28 cellular contexts compared by ENCODE assay signal in the genomic region with DNA sequence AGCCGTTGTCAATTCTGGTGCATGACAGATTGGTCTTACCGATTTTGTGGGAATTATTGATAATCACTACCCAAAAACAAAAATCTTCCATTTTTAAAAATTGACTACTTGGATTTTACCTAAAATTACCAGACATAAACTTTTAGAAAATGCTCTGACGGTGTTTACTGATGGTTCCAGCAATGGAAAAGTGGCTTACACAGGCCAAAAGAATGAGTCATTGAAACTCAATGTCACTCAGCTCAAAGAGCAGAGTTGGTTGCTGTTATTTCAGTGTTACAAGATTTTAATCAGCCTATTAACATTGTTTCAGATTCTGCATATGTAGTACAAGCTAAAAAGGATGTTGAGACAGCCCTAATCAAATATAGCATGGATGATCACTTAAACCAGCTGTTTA. TPM values are rescaled to one million over a fixed set of nuclear protein-coding genes. Genes with fewer than 3 reads are reported as not detected.
DNase-seq lines count a peak whose midpoint lies in the region; ATAC-seq, FAIRE-seq and TF ChIP-seq lines count a peak whose summit lies in the region.
"Had no signal": no experiment of that assay in that cellular context is flagged by ENCODE, and none has a peak within 500 bp of the region (broad histone marks: within the 10 kb centered on the region; RNA-seq: fewer than 3 reads in every experiment).

No MANE protein-coding gene starts in this region.

- no peak for TF ChIP-seq RAD21 in K562 (CRISPR knock-in tag; conservative IDR thresholded peaks at IDR 0.05 in 1 of 2, IDR thresholded peaks at IDR 0.05 in 1 of 2)

- no peaks in the 10 kb centered on the region for H3K4me1 Mint-ChIP-seq in endodermal cell
- H3K4me1 Mint-ChIP-seq: H9, IgD-negative memory B cell had no signal

- H3K9me3 Mint-ChIP-seq in endodermal cell, result peaks cover 1% of the 10 kb centered on the region
- H3K9me3 Mint-ChIP-seq: CD4-positive, alpha-beta T cell; H9 had no signal

- no peaks in the 10 kb centered on the region for H3K36me3 Mint-ChIP-seq in endodermal cell (ENCODE audit: low read depth)
- H3K36me3 Mint-ChIP-seq: IgD-negative memory B cell had no signal

- no peaks in the 10 kb centered on the region for H3K36me3 ChIP-seq in K562 (ENCODE audit: control insufficient read depth, insufficient read depth, low read length)
- no peaks in the 10 kb centered on the region for H3K36me3 ChIP-seq in endodermal cell (ENCODE audit: control insufficient read depth, insufficient read depth, low read length)
- H3K36me3 ChIP-seq: BLaER1 treated with 17β-estradiol and CSF1 and Interleukin-3, amounts not matched to agents 10 nM and 100 nM had no signal

- H3K27ac ChIP-seq in K562 (ENCODE audit: extremely low read depth, low read depth, low read length) (no peak overlapping the region), endodermal cell (ENCODE audit: low read depth, low read length) (no peak overlapping the region)
- H3K27ac ChIP-seq: A549; BLaER1 treated with 17β-estradiol and CSF1 and Interleukin-3, amounts not matched to agents 10 nM and 100 nM; GM23248; SK-N-MC had no signal

- no peak for FAIRE-seq in K562 (lab: Jason Lieb, UNC)
- FAIRE-seq: A549, D721Med, GM12878, RCC 7860 had no signal

- no peaks in the 10 kb centered on the region for H4K20me1 ChIP-seq in K562 (replicated peaks; ENCODE audit: control insufficient read depth, insufficient read depth, low read length)
- H4K20me1 ChIP-seq: BLaER1 treated with 17β-estradiol and CSF1 and Interleukin-3, amounts not matched to agents 10 nM and 100 nM had no signal

- no TSS peak for BruUV-seq in K562 (replicated peaks; lab: Mats Ljungman, UMichigan)

- TF ChIP-seq EP300 in K562 (IDR thresholded peaks at IDR 0.05; ENCODE audit: low read length), result no peak

- H3K9me3 ChIP-seq in K562 (replicated peaks; ENCODE audit: control insufficient read depth, insufficient read depth, low read depth, low read length) (no peaks in the 10 kb centered on the region), endodermal cell (ENCODE audit: control insufficient read depth, low read length) (peaks cover 6% of the 10 kb centered on the region)
- H3K9me3 ChIP-seq: A549; BLaER1 treated with 17β-estradiol and CSF1 and Interleukin-3, amounts not matched to agents 10 nM and 100 nM had no signal

- in situ Hi-C loops in K562 (cut with MboI), result no loop called here

- no peaks in the 10 kb centered on the region for H3K9me1 ChIP-seq in K562 (ENCODE audit: control insufficient read depth, insufficient read depth, low read length)

- H3K27me3 Mint-ChIP-seq in endodermal cell (ENCODE audit: insufficient read depth), result peaks cover 2% of the 10 kb centered on the region
- H3K27me3 Mint-ChIP-seq: CD4-positive, alpha-beta T cell; IgD-negative memory B cell had no signal

- no peak overlapping the region for H3K27ac Mint-ChIP-seq in endodermal cell
- H3K27ac Mint-ChIP-seq: CD4-positive, alpha-beta T cell; H9; IgD-negative memory B cell had no signal

- no peak for TF ChIP-seq CTCF in K562 (IDR thresholded peaks at IDR 0.05 in 2 of 3, conservative IDR thresholded peaks at IDR 0.05 in 1 of 3; ENCODE audit: insufficient read depth in 2 of 3, low read depth in 1 of 3, low read length in 3 of 3)
- no peak for TF ChIP-seq CTCF in endodermal cell (conservative IDR thresholded peaks at IDR 0.05)

- no peaks in the 10 kb centered on the region for H3K4me1 ChIP-seq in K562 (replicated peaks in 1 of 2; ENCODE audit: control insufficient read depth in 2 of 2, insufficient read depth in 2 of 2, low read length in 2 of 2)
- H3K4me1 ChIP-seq in endodermal cell (ENCODE audit: control insufficient read depth, insufficient read depth, low read length), result no peaks in the 10 kb centered on the region
- H3K4me1 ChIP-seq: A549; BLaER1 treated with 17β-estradiol and CSF1 and Interleukin-3, amounts not matched to agents 10 nM and 100 nM had no signal

- H3K27me3 ChIP-seq in K562 (ENCODE audit: control insufficient read depth in 2 of 2, insufficient read depth in 2 of 2, low read length in 2 of 2), result no peaks in the 10 kb centered on the region
- H3K27me3 ChIP-seq in endodermal cell (ENCODE audit: control insufficient read depth, insufficient read depth, low read length, poor library complexity, severe bottlenecking), result no peaks in the 10 kb centered on the region
- H3K27me3 ChIP-seq: BLaER1 treated with 17β-estradiol and CSF1 and Interleukin-3, amounts not matched to agents 10 nM and 100 nM had no signal

- no peak for TF ChIP-seq POLR2A in K562 (conservative IDR thresholded peaks at IDR 0.05)

- peak; percentile 2 for DNase-seq in ELR (ENCODE audit: low read depth)
- DNase-seq in HT-29 (ENCODE audit: low spot score), result peak; percentile 17
- DNase-seq in K562 (ENCODE audit: extremely low read depth in 1 of 4, low spot score in 3 of 4), result no peak
- DNase-seq in myocyte (ENCODE audit: low read depth), result peak; percentile 40
- no peak for DNase-seq in NCI-H69 (lab: John Stamatoyannopoulos, UW)
- no peak for DNase-seq in NCI-H2029 treated with DMSO at 0.1 percent for 48 hours (lab: John Stamatoyannopoulos, UW)
- no peak for DNase-seq in endodermal cell
- DNase-seq: AML-193; CD4-positive, alpha-beta T cell; GDM1; GM23248; H9; MV-4-11; NCI-H1105; NCI-H146; NCI-H1930; NCI-H2227 treated with DMSO at 0.1 percent for 48 hours; NCI-H526 treated with DMSO at 0.1 percent for 48 hours; SIG-M5 had no signal

- H3K4me2 ChIP-seq in K562 (ENCODE audit: insufficient read depth, low read length), result no peak overlapping the region
- H3K4me2 ChIP-seq: A549; BLaER1 treated with 17β-estradiol and CSF1 and Interleukin-3, amounts not matched to agents 10 nM and 100 nM had no signal

- intact Hi-C loops in K562 (cut with micrococcal nuclease), result no loop called here

- POLR2A ChIA-PET in K562 (lab: Yijun Ruan, JAX), result no interaction called here

- H3K4me3 ChIP-seq in K562, result no peak overlapping the region
- H3K4me3 ChIP-seq in endodermal cell (ENCODE audit: low read length), result no peak overlapping the region
- H3K4me3 ChIP-seq: A549; BLaER1 treated with 17β-estradiol and CSF1 and Interleukin-3, amounts not matched to agents 10 nM and 100 nM; GM12878; GM23248; SK-N-MC had no signal

- H2AFZ ChIP-seq in K562 (ENCODE audit: low read depth, low read length), result no peak overlapping the region
- H2AFZ ChIP-seq: GM23248 had no signal

- no peak for ATAC-seq in K562
- ATAC-seq: A549, GM12878 had no signal

- 0% methylated on average over 3 of the region's 3 CpGs for WGBS in K562 (ENCODE audit: insufficient coverage, low coverage, missing lambda C conversion rate)
- WGBS in endodermal cell (ENCODE audit: insufficient coverage in 1 of 2, insufficient read length in 1 of 2), 2 experiments, result 96 to 100% methylated on average over 3 of the region's 3 CpGs

- no peak overlapping the region for H3K4me3 Mint-ChIP-seq in endodermal cell
- H3K4me3 Mint-ChIP-seq: CD4-positive, alpha-beta T cell; H9; IgD-negative memory B cell had no signal

- CTCF ChIA-PET in K562 (lab: Yijun Ruan, JAX; ENCODE audit: low intra/inter-chr PET ratio), result no interaction called here

- H3K9ac ChIP-seq in K562 (ENCODE audit: insufficient read depth in 1 of 2, low read depth in 2 of 2, low read length in 2 of 2) (no peak overlapping the region), endodermal cell (ENCODE audit: extremely low read depth, low read length, poor library complexity, severe bottlenecking) (no peak overlapping the region)
- H3K9ac ChIP-seq: BLaER1 treated with 17β-estradiol and CSF1 and Interleukin-3, amounts not matched to agents 10 nM and 100 nM; GM23248 had no signal

- H3K79me2 ChIP-seq in K562 (ENCODE audit: control insufficient read depth, insufficient read depth, low read length), result no peaks in the 10 kb centered on the region

TF ChIP-seq in K562, 482 proteins besides CTCF, POLR2A, EP300 and RAD21:
- no peak for TF ChIP-seq MAFK (IDR thresholded peaks at IDR 0.05; ENCODE audit: low read length)
- 0 out of 2 replicates have a peak, but pooled peaks have one; percentile 24 for TF ChIP-seq FOSL1 (tag; conservative IDR thresholded peaks at IDR 0.05)

RNA-seq across cellular contexts. Expression of a gene that starts 23.0 kb away (rescaled TPM):
- total RNA-seq in HT-29 (2014; rRNA removed; shearing (Covaris generic)), result not detected in 2 replicates
- total RNA-seq in K562 (2011; cell fraction: chromatin; rRNA removed; ENCODE audit: low replicate concordance), result not detected in 2 replicates
- not detected in 2 replicates for total RNA-seq in K562 (2011; cell fraction: nucleolus; rRNA removed)
- total RNA-seq in K562 (2011; cell fraction: nucleoplasm; rRNA removed), result not detected in 2 replicates
- total RNA-seq in K562 (2014; rRNA removed) (not detected in 2 replicates), K562 (2014; rRNA removed; fragmentation: Illumina TruSeq; extraction: Trizol) (not detected in 2 replicates), K562 (2015; rRNA removed; fragmentation: Illumina TruSeq; extraction: Trizol) (not detected in 2 replicates), K562 (2021) (0.11 and 0.13 TPM in 2 replicates), myocyte (0.16 TPM in 1 of 2 replicates, not detected in the other), endodermal cell (not detected)
- polyA plus RNA-seq in K562 (2011; rRNA removed) (not detected in 2 replicates), K562 (2014; fragmentation: Illumina TruSeq; extraction: Trizol) (not detected in 2 replicates), K562 (2014; fragmentation: Nextera tagmentation; extraction: Ambion mirVana) (not detected), K562 (2014; rRNA removed) (not detected in 2 replicates)
- not detected in 2 replicates for polyA plus RNA-seq in K562 (2011; cell fraction: cytosol; rRNA removed)
- polyA plus RNA-seq in K562 (2011; cell fraction: nucleus; rRNA removed), result not detected in 2 replicates
- polyA plus RNA-seq in K562 (2012), result not detected in 2 replicates
- polyA minus RNA-seq in K562 (2011; rRNA and poly(A)+ RNA removed), result not detected in 2 replicates
- polyA minus RNA-seq in K562 (2011; cell fraction: cytosol; rRNA and poly(A)+ RNA removed), result not detected in 2 replicates
- polyA minus RNA-seq in K562 (2011; cell fraction: nucleus; rRNA and poly(A)+ RNA removed), result not detected in 2 replicates
- not detected for polyA plus RNA-seq in myocyte (2012)
- polyA plus RNA-seq in endodermal cell (2013, experiment 1 of 2), result not detected
- not detected for polyA plus RNA-seq in endodermal cell (2013, experiment 2 of 2)
- total RNA-seq: CD4-positive, alpha-beta T cell; GM23248; H9; NCI-H460; OCI-LY7 had no signal
- polyA plus RNA-seq: GM12878, GM23248 had no signal

Comparison
In these comparisons a context has a peak if more than half of its experiments do, and no peak if none do; other contexts are left out.
1. DNase-seq: peak in ELR (single experiment), HT-29 (single experiment) and myocyte (single experiment); none in K562 (0 of 4), NCI-H69 (single experiment), NCI-H2029 treated with DMSO at 0.1 percent for 48 hours (single experiment) and endodermal cell (single experiment).